In the genomic region with DNA sequence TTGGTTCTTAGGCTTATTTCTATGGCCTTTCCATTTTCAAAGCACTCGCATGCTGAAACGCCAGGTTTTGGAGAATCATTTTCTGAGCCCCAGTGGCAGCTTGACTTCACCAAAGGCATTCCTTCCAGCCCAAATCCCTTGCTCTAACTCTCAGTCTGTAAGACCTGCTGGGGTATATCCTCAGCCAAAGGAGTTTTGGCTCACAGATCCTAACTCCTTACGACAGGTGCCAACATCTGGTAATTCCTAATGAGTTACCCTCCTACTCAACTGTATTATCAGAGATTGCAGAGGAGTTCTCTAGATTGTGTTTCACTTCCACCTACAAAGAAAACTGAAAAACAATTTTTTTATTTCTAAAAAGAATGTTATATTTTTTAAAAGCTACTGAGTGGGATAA, we compare ENCODE assay signal across 38 cellular contexts.
"Had no signal": no experiment of that assay in that cellular context is flagged by ENCODE, and none has a peak within 500 bp of the region (broad histone marks: within the 10 kb centered on the region; RNA-seq: fewer than 3 reads in every experiment).

No MANE protein-coding gene starts in this region.

- H3K4me3 ChIP-seq: adrenal gland, body of pancreas, cardiac muscle cell had no signal

- H3K27ac ChIP-seq: adrenal gland, body of pancreas, cardiac muscle cell, VCaP had no signal

- H3K27ac Mint-ChIP-seq: activated B cell treated with CpG ODN at 0.5 μM for 24 hours; activated CD4-positive, alpha-beta memory T cell treated with anti-CD3 and anti-CD28 coated beads for 36 hours; activated CD8-positive, alpha-beta T cell treated with anti-CD3 and anti-CD28 coated beads for 36 hours; activated naive CD4-positive, alpha-beta T cell treated with anti-CD3 and anti-CD28 coated beads for 36 hours; activated naive CD4-positive, alpha-beta T cell treated with anti-CD3 and anti-CD28 coated beads, Interleukin-2, amount 50 U/mL, for 72 hours; activated naive CD8-positive, alpha-beta T cell treated with anti-CD3 and anti-CD28 coated beads for 36 hours; activated T-cell treated with anti-CD3 and anti-CD28 coated beads, Interleukin-2, amount 50 U/mL, for 72 hours; activated T-helper 1 cell treated with anti-CD3 and anti-CD28 coated beads, Interleukin-12 subunit alpha, Interleukin-12 subunit beta, Interleukin-2, Interleukin-4 antibody, amounts not matched to agents 30 ng/mL and 10 ng/mL and 1 ng/mL, durations not matched to agents 14 hours and 24 hours and 36 hours; activated T-helper 17 cell treated with anti-CD3 and anti-CD28 coated beads, Interleukin-2, amount 50 U/mL, for 72 hours; T-helper 1 cell treated with Interleukin-12 subunit alpha and Interleukin-12 subunit beta and Interleukin-4 antibody, amounts not matched to agents 30 μg/mL and 1 μg/mL, for 36 hours; T-helper 2 cell treated with Interferon-gamma antibody and Interleukin-4, amounts not matched to agents 5 μg/mL and 100 μg/mL, for 36 hours had no signal

- H3K4me1 ChIP-seq: adrenal gland, body of pancreas had no signal

- H3K36me3 Mint-ChIP-seq: activated CD4-positive, alpha-beta memory T cell treated with anti-CD3 and anti-CD28 coated beads for 36 hours; activated naive CD4-positive, alpha-beta T cell treated with anti-CD3 and anti-CD28 coated beads, Interleukin-2, amount 50 U/mL, for 72 hours; activated naive CD8-positive, alpha-beta T cell treated with anti-CD3 and anti-CD28 coated beads for 36 hours had no signal

- H3K9me3 ChIP-seq: adrenal gland, body of pancreas had no signal

- H3K9me3 Mint-ChIP-seq: activated B cell treated with CpG ODN at 0.5 μM for 24 hours; activated CD4-positive, alpha-beta memory T cell treated with anti-CD3 and anti-CD28 coated beads for 36 hours; activated CD8-positive, alpha-beta T cell treated with anti-CD3 and anti-CD28 coated beads for 36 hours; activated naive CD4-positive, alpha-beta T cell treated with anti-CD3 and anti-CD28 coated beads for 36 hours; activated naive CD4-positive, alpha-beta T cell treated with anti-CD3 and anti-CD28 coated beads, Interleukin-2, amount 50 U/mL, for 72 hours; activated naive CD8-positive, alpha-beta T cell treated with anti-CD3 and anti-CD28 coated beads for 36 hours; activated T-cell treated with anti-CD3 and anti-CD28 coated beads, Interleukin-2, amount 50 U/mL, for 4 hours; activated T-cell treated with anti-CD3 and anti-CD28 coated beads, Interleukin-2, amount 50 U/mL, for 72 hours; activated T-helper 1 cell treated with anti-CD3 and anti-CD28 coated beads, Interleukin-12 subunit alpha, Interleukin-12 subunit beta, Interleukin-2, Interleukin-4 antibody, amounts not matched to agents 30 ng/mL and 10 ng/mL and 1 ng/mL, durations not matched to agents 14 hours and 24 hours and 36 hours; activated T-helper 17 cell treated with anti-CD3 and anti-CD28 coated beads, Interleukin-2, amount 50 U/mL, for 72 hours; central memory CD8-positive, alpha-beta T cell; T-helper 1 cell treated with Interleukin-12 subunit alpha and Interleukin-12 subunit beta and Interleukin-4 antibody, amounts not matched to agents 30 μg/mL and 1 μg/mL, for 36 hours; T-helper 2 cell treated with Interferon-gamma antibody and Interleukin-4, amounts not matched to agents 5 μg/mL and 100 μg/mL, for 36 hours had no signal

- DNase-seq: activated B cell treated with CpG ODN at 0.5 μM for 24 hours; activated CD4-positive, alpha-beta memory T cell treated with anti-CD3 and anti-CD28 coated beads for 36 hours; activated CD4-positive, alpha-beta T cell treated with anti-CD3 and anti-CD28 coated beads for 4 hours; activated CD4-positive, alpha-beta T cell treated with anti-CD3 and anti-CD28 coated beads, Interleukin-2, amount 50 U/mL, for 1 hour; activated CD4-positive, alpha-beta T cell treated with anti-CD3 and anti-CD28 coated beads, Interleukin-2, amount 50 U/mL, for 4 hours; activated CD4-positive, CD25-positive, alpha-beta regulatory T cell treated with anti-CD3 and anti-CD28 coated beads, Interleukin-2, amount 50 U/mL, for 72 hours; activated CD8-positive, alpha-beta memory T cell treated with anti-CD3 and anti-CD28 coated beads, Interleukin-2, amount 50 U/mL, for 4 hours; activated CD8-positive, alpha-beta T cell treated with anti-CD3 and anti-CD28 coated beads for 36 hours; activated effector memory CD4-positive, alpha-beta T cell treated with anti-CD3 and anti-CD28 coated beads, Interleukin-2, amount 50 U/mL, for 16 hours; activated gamma-delta T cell treated with Interleukin-2 at 50 U/mL for 16 hours; activated naive CD4-positive, alpha-beta T cell; activated naive CD4-positive, alpha-beta T cell treated with anti-CD3 and anti-CD28 coated beads for 36 hours; activated naive CD4-positive, alpha-beta T cell treated with anti-CD3 and anti-CD28 coated beads, Interleukin-2, amount 50 U/mL, for 16 hours; activated naive CD8-positive, alpha-beta T cell treated with anti-CD3 and anti-CD28 coated beads for 36 hours; activated T-cell treated with anti-CD3 and anti-CD28 coated beads for 4 hours; activated T-cell treated with anti-CD3 and anti-CD28 coated beads, Interleukin-2, amount 50 U/mL, for 1 hour; activated T-cell treated with anti-CD3 and anti-CD28 coated beads, Interleukin-2, amount 50 U/mL, for 4 hours; activated T-cell treated with anti-CD3 and anti-CD28 coated beads, Interleukin-2, amount 50 U/mL, for 72 hours; adrenal gland; amniotic stem cell; aorta; body of pancreas; caudate nucleus; cerebellar nuclear complex; T-helper 1 cell; T-helper 2 cell; T-helper 9 cell had no signal

- FAIRE-seq: astrocyte, bronchial epithelial cell, TTC549 had no signal

- H3K4me3 Mint-ChIP-seq: activated B cell treated with CpG ODN at 0.5 μM for 24 hours; activated CD4-positive, alpha-beta memory T cell treated with anti-CD3 and anti-CD28 coated beads for 36 hours; activated CD8-positive, alpha-beta T cell treated with anti-CD3 and anti-CD28 coated beads for 36 hours; activated naive CD4-positive, alpha-beta T cell treated with anti-CD3 and anti-CD28 coated beads for 36 hours; activated naive CD8-positive, alpha-beta T cell treated with anti-CD3 and anti-CD28 coated beads for 36 hours; activated T-cell treated with anti-CD3 and anti-CD28 coated beads, Interleukin-2, amount 50 U/mL, for 4 hours; activated T-cell treated with anti-CD3 and anti-CD28 coated beads, Interleukin-2, amount 50 U/mL, for 72 hours; activated T-helper 1 cell treated with anti-CD3 and anti-CD28 coated beads, Interleukin-12 subunit alpha, Interleukin-12 subunit beta, Interleukin-2, Interleukin-4 antibody, amounts not matched to agents 30 ng/mL and 10 ng/mL and 1 ng/mL, durations not matched to agents 14 hours and 24 hours and 36 hours; activated T-helper 17 cell treated with anti-CD3 and anti-CD28 coated beads, Interleukin-2, amount 50 U/mL, for 72 hours; central memory CD8-positive, alpha-beta T cell; T-helper 1 cell treated with Interleukin-12 subunit alpha and Interleukin-12 subunit beta and Interleukin-4 antibody, amounts not matched to agents 30 μg/mL and 1 μg/mL, for 36 hours; T-helper 2 cell treated with Interferon-gamma antibody and Interleukin-4, amounts not matched to agents 5 μg/mL and 100 μg/mL, for 36 hours had no signal

- ATAC-seq: activated CD8-positive, alpha-beta T cell treated with anti-CD3 and anti-CD28 coated beads for 36 hours; activated naive CD4-positive, alpha-beta T cell treated with anti-CD3 and anti-CD28 coated beads, Interleukin-2, amount 50 U/mL, for 72 hours; activated T-cell treated with anti-CD3 and anti-CD28 coated beads, Interleukin-2, amount 50 U/mL, for 4 hours; activated T-cell treated with anti-CD3 and anti-CD28 coated beads, Interleukin-2, amount 50 U/mL, for 72 hours; activated T-helper 17 cell treated with anti-CD3 and anti-CD28 coated beads, Interleukin-2, amount 50 U/mL, for 72 hours; body of pancreas had no signal

- H3K27me3 Mint-ChIP-seq: activated B cell treated with CpG ODN at 0.5 μM for 24 hours; activated CD4-positive, alpha-beta memory T cell treated with anti-CD3 and anti-CD28 coated beads for 36 hours; activated T-helper 17 cell treated with anti-CD3 and anti-CD28 coated beads, Interleukin-2, amount 50 U/mL, for 72 hours had no signal

- H3K4me1 Mint-ChIP-seq: activated B cell treated with CpG ODN at 0.5 μM for 24 hours; activated naive CD8-positive, alpha-beta T cell treated with anti-CD3 and anti-CD28 coated beads for 36 hours; activated T-helper 17 cell treated with anti-CD3 and anti-CD28 coated beads, Interleukin-2, amount 50 U/mL, for 72 hours; central memory CD8-positive, alpha-beta T cell had no signal

- H3K36me3 ChIP-seq: adrenal gland, cardiac muscle cell had no signal

- H3K27me3 ChIP-seq: adrenal gland, body of pancreas, cardiac muscle cell had no signal
